In the genomic region with DNA sequence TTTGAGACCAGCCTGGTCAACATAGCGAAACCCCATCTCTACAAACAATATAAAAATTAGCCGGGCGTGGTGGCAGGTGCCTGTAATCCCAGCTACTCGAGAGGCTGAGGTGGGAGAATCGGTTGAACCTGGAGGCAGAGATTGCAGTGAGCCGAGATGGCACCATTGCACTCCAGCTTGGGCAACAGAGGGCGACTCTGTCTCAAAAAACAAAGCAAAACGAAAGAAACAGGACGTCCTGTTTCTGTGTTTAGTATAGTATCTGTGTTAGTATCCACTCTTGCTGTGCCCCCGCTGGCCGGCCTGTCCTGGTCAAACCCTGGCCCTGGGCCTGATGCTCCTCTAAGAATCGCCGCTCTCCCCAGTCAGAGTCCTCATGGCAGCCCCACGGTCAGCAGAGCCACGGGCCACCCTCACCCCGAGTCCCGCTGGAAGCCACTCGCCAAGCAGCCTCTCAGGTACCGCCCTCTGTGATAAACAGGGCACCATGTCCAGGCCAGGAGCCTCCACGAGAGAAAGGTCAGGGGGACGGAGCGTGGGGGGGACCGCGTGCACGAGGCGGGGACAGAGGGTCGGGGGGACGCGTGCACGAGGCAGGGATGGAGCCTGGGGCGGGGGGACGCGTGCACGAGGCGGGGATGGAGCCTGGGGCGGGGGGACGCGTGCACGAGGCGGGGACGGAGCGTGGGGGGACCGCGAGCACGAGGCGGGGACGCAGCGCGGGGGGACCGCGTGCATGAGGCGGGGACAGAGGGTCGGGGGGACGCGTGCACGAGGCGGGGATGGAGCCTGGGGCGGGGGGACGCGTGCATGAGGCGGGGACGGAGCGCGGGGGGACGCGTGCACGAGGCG, we compare ENCODE assay signal across 16 cellular contexts.
A peak's percentile ranks its signal among the peaks of the same experiment; 100 is the strongest.
DNase-seq lines count a peak whose midpoint lies in the region; ATAC-seq, FAIRE-seq and TF ChIP-seq lines count a peak whose summit lies in the region.
"Had no signal": no experiment of that assay in that cellular context is flagged by ENCODE, and none has a peak within 500 bp of the region (broad histone marks: within the 10 kb centered on the region; RNA-seq: fewer than 3 reads in every experiment).

No MANE protein-coding gene starts in this region.

- H3K27ac ChIP-seq in H1 (ENCODE audit: low read depth, low read length) (no peak overlapping the region), testis (no peak overlapping the region)
- H3K27ac ChIP-seq: 22Rv1, GM23248 had no signal

- ATAC-seq in GM18909 (IDR thresholded peaks at IDR 0.05; ENCODE audit: poor library complexity, unreplicated experiment): no peak
- ATAC-seq: CD8-positive, alpha-beta T cell had no signal

- H3K4ac ChIP-seq in H1 (replicated peaks; ENCODE audit: insufficient read length, low read depth, low read length): no peak overlapping the region

- no peak overlapping the region for H4K91ac ChIP-seq in H1 (replicated peaks; ENCODE audit: insufficient read length, low read length)

- H2BK5ac ChIP-seq in H1 (ENCODE audit: low read depth, low read length): no peak overlapping the region

- H3K14ac ChIP-seq in H1 (ENCODE audit: insufficient read length): no peak overlapping the region

- peak; percentile 11 to 20; a peak in 2 of 4 replicates for TF ChIP-seq RAD21 in H1 (IDR thresholded peaks at IDR 0.05 in 1 of 2, conservative IDR thresholded peaks at IDR 0.05 in 1 of 2; ENCODE audit: low read depth in 2 of 2, low read length in 2 of 2)

- POLR2A ChIA-PET in H1 (lab: Charles Lee; ENCODE audit: partially characterized antibody): no interaction called here

- 94% methylated on average over 13 of the region's 68 CpGs; no CpG with 5 or more reads in 1 of the 2 experiments for WGBS in H1 (ENCODE audit: extremely low coverage in 1 of 2, insufficient coverage in 1 of 2, insufficient read length in 1 of 2, insufficient replicate concordance in 2 of 2, low coverage in 1 of 2, low lambda C conversion rate in 2 of 2, missing lambda C conversion rate in 1 of 2), 2 experiments
- 68 to 80% methylated on average over 35 of the region's 68 CpGs for WGBS in testis, 2 donors

- H3K56ac ChIP-seq in H1 (replicated peaks; ENCODE audit: insufficient read length, low read depth, low read length): no peak overlapping the region

- H3K4me1 Mint-ChIP-seq in nephron: peaks cover 42% of the 10 kb centered on the region
- H3K4me1 Mint-ChIP-seq: CD14-positive monocyte had no signal

- TF ChIP-seq POLR2A in H1 (IDR thresholded peaks at IDR 0.05; ENCODE audit: control extremely low read depth in 1 of 2, low read depth in 2 of 2, low read length in 2 of 2): no peak
- TF ChIP-seq POLR2A in testis (IDR thresholded peaks at IDR 0.05): no peak

- FAIRE-seq in H1 (lab: Jason Lieb, UNC): no peak
- FAIRE-seq: D721Med had no signal

- H3K79me1 ChIP-seq in H1 (ENCODE audit: low read depth, low read length): no peaks in the 10 kb centered on the region

- H3K4me2 ChIP-seq in H1 (ENCODE audit: insufficient read depth in 1 of 2, low read depth in 2 of 2, low read length in 2 of 2): no peak overlapping the region

- intact Hi-C loops in testis (cut with DNase I; ENCODE audit: low total_unique reads): no loop called here

- H4K5ac ChIP-seq in H1 (ENCODE audit: insufficient read length, low read depth, low read length): no peak overlapping the region

- no peak overlapping the region for H2BK15ac ChIP-seq in H1 (ENCODE audit: low read length)

- H2BK120ac ChIP-seq in H1 (replicated peaks; ENCODE audit: low read depth, low read length): no peak overlapping the region

- no peak overlapping the region for H2BK12ac ChIP-seq in H1 (ENCODE audit: low read depth, low read length)

- H3K27ac Mint-ChIP-seq in nephron: peak overlapping the region in 2 of 3 experiments; percentile 62 to 75
- H3K27ac Mint-ChIP-seq: CD14-positive monocyte; CD8-positive, alpha-beta T cell; H9 had no signal

- no peaks in the 10 kb centered on the region for H4K20me1 ChIP-seq in H1 (replicated peaks in 1 of 2; ENCODE audit: control insufficient read depth in 1 of 2, insufficient read depth in 2 of 2, low read length in 2 of 2)

- no peak overlapping the region for H3K4me3 Mint-ChIP-seq in nephron
- H3K4me3 Mint-ChIP-seq: CD14-positive monocyte; CD8-positive, alpha-beta T cell; H9 had no signal

- 0 out of 2 replicates have a peak overlapping the region, but pooled peaks have one; percentile 12 for H2AFZ ChIP-seq in H1 (ENCODE audit: low read length)
- H2AFZ ChIP-seq: GM23248 had no signal

- no peaks in the 10 kb centered on the region for H3K79me2 ChIP-seq in H1 (ENCODE audit: control insufficient read depth in 1 of 2, insufficient read depth in 2 of 2, low read length in 2 of 2)

- H3K9me3 Mint-ChIP-seq in nephron: peaks cover 2% of the 10 kb centered on the region
- H3K9me3 Mint-ChIP-seq: CD8-positive, alpha-beta T cell; H9 had no signal

- H3K27me3 ChIP-seq in H1 (replicated peaks in 1 of 4; ENCODE audit: control insufficient read depth in 3 of 4, extremely low read depth in 1 of 4, insufficient read depth in 3 of 4, low read length in 3 of 4) (no peaks in the 10 kb centered on the region), testis (no peaks in the 10 kb centered on the region)

- peaks cover 0 to 3% (median 0%) of the 10 kb centered on the region in 4 experiments; a peak in 2 of 7 replicates for H3K4me1 ChIP-seq in H1 (replicated peaks in 1 of 4; ENCODE audit: control insufficient read depth in 3 of 4, insufficient read depth in 4 of 4, low read length in 3 of 4)
- peaks cover 8% of the 10 kb centered on the region for H3K4me1 ChIP-seq in testis

- no peak overlapping the region for H3K9ac ChIP-seq in H1 (replicated peaks in 1 of 4; ENCODE audit: extremely low read depth in 1 of 4, low read depth in 3 of 4, low read length in 3 of 4)
- H3K9ac ChIP-seq: GM23248 had no signal

- H2AK5ac ChIP-seq in H1 (ENCODE audit: low read depth, low read length): no peak overlapping the region

- no peak for TF ChIP-seq EP300 in H1 (IDR thresholded peaks at IDR 0.05; ENCODE audit: borderline replicate concordance in 1 of 2, low read depth in 2 of 2, low read length in 2 of 2)

- no peak overlapping the region for H3K23ac ChIP-seq in H1 (ENCODE audit: insufficient read length)

- peak in 2 of 3 experiments; percentile 6 to 21; a peak in 1 of 4 replicates for TF ChIP-seq CTCF in H1 (IDR thresholded peaks at IDR 0.05; ENCODE audit: control extremely low read depth in 1 of 3, insufficient read depth in 1 of 3, low read depth in 1 of 3, low read length in 3 of 3)
- no peak for TF ChIP-seq CTCF in nephron (IDR thresholded peaks at IDR 0.05; ENCODE audit: unreplicated experiment in 3 of 3)
- TF ChIP-seq CTCF in testis (IDR thresholded peaks at IDR 0.05): no peak

- H3K18ac ChIP-seq in H1 (ENCODE audit: extremely low read depth, low read length): no peak overlapping the region

- no peaks in the 10 kb centered on the region for H3K27me3 Mint-ChIP-seq in nephron (ENCODE audit: low read depth)

- H3K4me3 ChIP-seq in H1 (ENCODE audit: extremely low read depth in 1 of 4, insufficient read depth in 2 of 4, low read depth in 3 of 4, low read length in 4 of 4) (no peak overlapping the region), testis (peak overlapping the region; percentile 15 to 29)
- H3K4me3 ChIP-seq: GM23248 had no signal

- H2BK20ac ChIP-seq in H1 (ENCODE audit: low read length): no peak overlapping the region

- peak; percentile 52 for DNase-seq in DMS53 (lab: John Stamatoyannopoulos, UW)
- DNase-seq in DMS53 treated with DMSO at 0.1 percent for 48 hours (lab: John Stamatoyannopoulos, UW; ENCODE audit: unreplicated experiment): no peak
- no peak for DNase-seq in H1 (ENCODE audit: low read depth in 1 of 2, low spot score in 2 of 2)
- DNase-seq in testis: no peak
- DNase-seq in SIG-M5 treated with dmso at 0.1 percent for 504 hours (lab: John Stamatoyannopoulos, UW; ENCODE audit: unreplicated experiment): no peak
- DNase-seq in NCI-H2227 (lab: John Stamatoyannopoulos, UW; ENCODE audit: unreplicated experiment): no peak
- DNase-seq: CD8-positive, alpha-beta T cell; COR-L47; GF-D8; GM23248; H9 had no signal

- no peaks in the 10 kb centered on the region for H3K36me3 Mint-ChIP-seq in nephron (ENCODE audit: low read depth)
- H3K36me3 Mint-ChIP-seq: CD14-positive monocyte; CD8-positive, alpha-beta T cell had no signal

- CTCF ChIA-PET in H1 (lab: Charles Lee; ENCODE audit: partially characterized antibody): interaction anchor here (0.9 to 2.0 kb wide), 3 partner anchors 9 to 443 kb away, joined by 3 to 6 read pairs (median 3); no protein-coding TSS in a partner anchor

- H4K8ac ChIP-seq in H1 (ENCODE audit: extremely low read depth, insufficient read depth, low read length): no peak overlapping the region

- H3K23me2 ChIP-seq in H1 (ENCODE audit: low read depth, low read length): no peaks in the 10 kb centered on the region

- H3K36me3 ChIP-seq in H1 (ENCODE audit: control insufficient read depth in 2 of 4, insufficient read depth in 4 of 4, low read length in 3 of 4): no peaks in the 10 kb centered on the region
- H3K36me3 ChIP-seq in testis (ENCODE audit: low read depth, missing control alignments): no peaks in the 10 kb centered on the region

- H3K9me3 ChIP-seq in H1 (ENCODE audit: insufficient read depth in 2 of 2, low read depth in 1 of 2, low read length in 1 of 2) (0 out of 4 replicates have a peak, but pooled peaks cover 0 to 2% of the 10 kb centered on the region in 2 experiments), testis (no peaks in the 10 kb centered on the region)

TF ChIP-seq in H1, 55 proteins besides CTCF, POLR2A, EP300 and RAD21:
- TF ChIP-seq TEAD4 (IDR thresholded peaks at IDR 0.05; ENCODE audit: low read depth, low read length) (no peak), JUN (IDR thresholded peaks at IDR 0.05; ENCODE audit: low read depth, low read length) (no peak), TBP (IDR thresholded peaks at IDR 0.05; ENCODE audit: low read depth, low read length) (no peak), RFX5 (IDR thresholded peaks at IDR 0.05; ENCODE audit: borderline replicate concordance, low read depth, low read length) (no peak), TAF7 (optimal IDR thresholded peaks at IDR 0.05; ENCODE audit: borderline replicate concordance, low read depth, low read length) (no peak), EZH2 (IDR thresholded peaks at IDR 0.05; ENCODE audit: low read depth, low read length, severe bottlenecking) (no peak), PHF8 (conservative IDR thresholded peaks at IDR 0.05; ENCODE audit: low read depth, low read length) (no peak), YY1 (IDR thresholded peaks at IDR 0.05; ENCODE audit: low read depth, low read length) (no peak), KDM4A (IDR thresholded peaks at IDR 0.05; ENCODE audit: low read depth, low read length, severe bottlenecking) (no peak), RBBP5 (IDR thresholded peaks at IDR 0.05; ENCODE audit: borderline replicate concordance, low read depth, low read length) (no peak), SAP30 (IDR thresholded peaks at IDR 0.05; ENCODE audit: insufficient read depth, insufficient replicate concordance, low read length) (no peak), JUND (IDR thresholded peaks at IDR 0.05; ENCODE audit: low read length) (no peak), SUZ12 (IDR thresholded peaks at IDR 0.05; ENCODE audit: low read length) (no peak)
TF ChIP-seq in H1: peak in this region for 0.

Comparison
In these comparisons a context has a peak if more than half of its experiments do, and no peak if none do; other contexts are left out.
1. H3K4me3 ChIP-seq: peak in testis (2 of 2); none in H1 (0 of 4).
2. CTCF ChIP-seq: peak in H1 (2 of 3); none in nephron (0 of 3) and testis (0 of 3).